In the genomic region with DNA sequence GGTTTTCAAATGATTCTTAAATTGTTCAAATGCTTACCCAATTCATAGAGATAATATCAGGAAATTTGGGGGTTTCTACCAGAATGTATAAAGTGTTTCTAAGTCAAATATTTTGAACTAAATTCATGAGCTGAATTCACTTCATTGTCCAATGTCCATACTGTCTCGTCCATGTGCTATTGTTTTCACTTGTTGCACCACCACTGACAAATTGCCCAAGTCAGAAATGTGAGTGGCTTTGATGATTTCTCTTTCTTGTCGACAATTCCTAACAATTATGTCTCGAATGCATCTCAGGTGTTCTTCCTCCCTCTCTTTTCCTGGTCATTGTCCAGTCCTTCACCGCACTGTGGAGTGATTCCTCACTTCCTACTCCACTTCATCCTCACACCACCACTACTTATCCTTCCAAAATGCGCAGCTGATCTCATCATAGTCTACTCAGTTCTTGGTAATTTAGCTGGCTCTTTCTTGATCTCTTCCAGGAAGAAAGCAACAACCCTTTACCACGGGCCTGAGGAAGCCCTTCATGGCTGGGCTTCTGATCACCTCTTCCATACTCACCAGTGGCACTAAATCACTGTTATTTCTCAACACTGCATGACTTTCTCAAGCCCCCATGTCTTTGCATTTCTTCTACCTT, we compare ENCODE assay signal across 24 cellular contexts.
DNase-seq lines count a peak whose midpoint lies in the region; ATAC-seq, FAIRE-seq and TF ChIP-seq lines count a peak whose summit lies in the region.
"Had no signal": no experiment of that assay in that cellular context is flagged by ENCODE, and none has a peak within 500 bp of the region (broad histone marks: within the 10 kb centered on the region; RNA-seq: fewer than 3 reads in every experiment).

No MANE protein-coding gene starts in this region.

- peak overlapping the region; percentile 61 for H2AFZ ChIP-seq in K562 (ENCODE audit: low read depth, low read length)
- H2AFZ ChIP-seq: GM23248 had no signal

- H3K4me3 Mint-ChIP-seq in Calu3 (ENCODE audit: low read depth, unreplicated experiment) (no peak overlapping the region), progenitor cell of endocrine pancreas (ENCODE audit: low read depth) (no peak overlapping the region)
- H3K4me3 Mint-ChIP-seq: B cell; CD4-positive, CD25-positive, alpha-beta regulatory T cell; CD8-positive, alpha-beta T cell had no signal

- H3K27me3 Mint-ChIP-seq in Calu3 (ENCODE audit: unreplicated experiment) (no peaks in the 10 kb centered on the region), progenitor cell of endocrine pancreas (no peaks in the 10 kb centered on the region)
- H3K27me3 Mint-ChIP-seq: CD4-positive, CD25-positive, alpha-beta regulatory T cell had no signal

- in situ Hi-C loops in K562 (cut with MboI): no loop called here

- H3K27ac ChIP-seq in A549 (peak overlapping the region; percentile 79 to 90; a peak in 5 of 6 replicates), K562 (ENCODE audit: extremely low read depth, low read depth, low read length) (no peak overlapping the region)
- H3K27ac ChIP-seq: BLaER1, C4-2B, GM23248 had no signal

- CTCF ChIA-PET in A549 (lab: Yijun Ruan, JAX): interaction anchor here (0.9 to 1.1 kb wide), 2 partner anchors 8 to 164 kb away, joined by 3 to 4 read pairs; no protein-coding TSS in a partner anchor
- CTCF ChIA-PET in Calu3 (lab: Charles Lee): no interaction called here
- CTCF ChIA-PET in K562 (lab: Yijun Ruan, JAX; ENCODE audit: low intra/inter-chr PET ratio): no interaction called here

- H3K36me3 Mint-ChIP-seq in Calu3 (ENCODE audit: insufficient read depth, unreplicated experiment) (no peaks in the 10 kb centered on the region), progenitor cell of endocrine pancreas (ENCODE audit: insufficient read depth) (peaks cover 1% of the 10 kb centered on the region)
- H3K36me3 Mint-ChIP-seq: CD4-positive, CD25-positive, alpha-beta regulatory T cell; CD8-positive, alpha-beta T cell had no signal

- TF ChIP-seq EP300 in A549 (IDR thresholded peaks at IDR 0.05) (no peak), K562 (IDR thresholded peaks at IDR 0.05; ENCODE audit: low read length) (no peak)

- TF ChIP-seq POLR2A in A549 (IDR thresholded peaks at IDR 0.05; ENCODE audit: low read length): no peak
- TF ChIP-seq POLR2A in K562 (conservative IDR thresholded peaks at IDR 0.05): no peak

- ATAC-seq in A549 (no peak), K562 (peak; percentile 33; the same call in 2 of the 3 replicates)
- ATAC-seq: CD8-positive, alpha-beta T cell; GM12878 had no signal

- BruUV-seq in Calu3 (replicated peaks; lab: Mats Ljungman, UMichigan): no TSS peak
- no TSS peak for BruUV-seq in K562 (replicated peaks; lab: Mats Ljungman, UMichigan)

- no peak overlapping the region for H3K9ac ChIP-seq in K562 (ENCODE audit: insufficient read depth in 1 of 2, low read depth in 2 of 2, low read length in 2 of 2)
- H3K9ac ChIP-seq: BLaER1, GM23248 had no signal

- H3K27ac Mint-ChIP-seq in Calu3 (ENCODE audit: unreplicated experiment) (peak overlapping the region; percentile 9), progenitor cell of endocrine pancreas (peak overlapping the region; percentile 17)
- H3K27ac Mint-ChIP-seq: B cell; CD4-positive, CD25-positive, alpha-beta regulatory T cell; CD8-positive, alpha-beta T cell had no signal

- H3K27me3 ChIP-seq in K562 (ENCODE audit: control insufficient read depth in 2 of 2, insufficient read depth in 2 of 2, low read length in 2 of 2): no peaks in the 10 kb centered on the region
- H3K27me3 ChIP-seq: BLaER1 had no signal

- TF ChIP-seq RAD21 in A549 (conservative IDR thresholded peaks at IDR 0.05 in 1 of 2, IDR thresholded peaks at IDR 0.05 in 1 of 2) (no peak), K562 (CRISPR knock-in tag; conservative IDR thresholded peaks at IDR 0.05 in 1 of 2, IDR thresholded peaks at IDR 0.05 in 1 of 2) (no peak)

- FAIRE-seq in A549 (lab: Jason Lieb, UNC) (peak; percentile 28), K562 (lab: Jason Lieb, UNC) (no peak)
- FAIRE-seq: D721Med, GM12878, GM19239, H1 had no signal

- POLR2A ChIA-PET in A549 (lab: Yijun Ruan, JAX) (no interaction called here), K562 (lab: Yijun Ruan, JAX) (no interaction called here)

- DNase-seq in A549 (ENCODE audit: low read depth in 1 of 2, low spot score in 1 of 2) (no peak), Calu3 (no peak), K562 (ENCODE audit: extremely low read depth in 1 of 4, low spot score in 3 of 4) (no peak), progenitor cell of endocrine pancreas (ENCODE audit: low spot score, unreplicated experiment) (no peak), NCI-H524 treated with DMSO at 0.1 percent for 48 hours (lab: John Stamatoyannopoulos, UW) (no peak), RPMI8226 (no peak)
- no peak for DNase-seq in activated CD8-positive, alpha-beta memory T cell treated with anti-CD3 and anti-CD28 coated beads for 24 hours
- DNase-seq: Caco-2; CD4-positive, CD25-positive, alpha-beta regulatory T cell; CD8-positive, alpha-beta T cell; DMS 273 treated with DMSO at 0.1 percent for 48 hours; DMS79; EL; GDM1; GM23248; H7; HCEC 1CT had no signal

- H3K4me2 ChIP-seq in A549: no peak overlapping the region
- no peak overlapping the region; the same call in 1 of the 2 replicates for H3K4me2 ChIP-seq in K562 (ENCODE audit: insufficient read depth, low read length)
- H3K4me2 ChIP-seq: BLaER1 had no signal

- H3K79me2 ChIP-seq in K562 (ENCODE audit: control insufficient read depth, insufficient read depth, low read length): no peaks in the 10 kb centered on the region

- 95% methylated on average over 6 of the region's 6 CpGs for WGBS in A549 (ENCODE audit: missing lambda C conversion rate)
- 31% methylated on average over 5 of the region's 6 CpGs for WGBS in K562 (ENCODE audit: insufficient coverage, low coverage, missing lambda C conversion rate)

- intact Hi-C loops in Calu3 (cut with micrococcal nuclease; ENCODE audit: unreplicated experiment): no loop called here
- intact Hi-C loops in K562 (cut with micrococcal nuclease): no loop called here

- H3K4me3 ChIP-seq in A549: no peak overlapping the region
- no peak overlapping the region for H3K4me3 ChIP-seq in K562
- H3K4me3 ChIP-seq: BLaER1, GM12878, GM23248 had no signal

- H3K9me3 ChIP-seq in A549: peaks cover 12% of the 10 kb centered on the region; the same call in 2 of the 3 replicates
- no peaks in the 10 kb centered on the region for H3K9me3 ChIP-seq in K562 (replicated peaks; ENCODE audit: control insufficient read depth, insufficient read depth, low read depth, low read length)
- H3K9me3 ChIP-seq: BLaER1, Caco-2 had no signal

- H3K4me1 ChIP-seq in A549 (peaks cover 44% of the 10 kb centered on the region), K562 (replicated peaks in 1 of 2; ENCODE audit: control insufficient read depth in 2 of 2, insufficient read depth in 2 of 2, low read length in 2 of 2) (peaks cover 5 to 18% of the 10 kb centered on the region in 2 experiments; a peak in 3 of 5 replicates)
- H3K4me1 ChIP-seq: BLaER1 had no signal

- no peak for TF ChIP-seq CTCF in A549 (IDR thresholded peaks at IDR 0.05)
- no peak for TF ChIP-seq CTCF in Calu3 (IDR thresholded peaks at IDR 0.05; ENCODE audit: unreplicated experiment)
- TF ChIP-seq CTCF in K562 (IDR thresholded peaks at IDR 0.05 in 2 of 3, conservative IDR thresholded peaks at IDR 0.05 in 1 of 3; ENCODE audit: insufficient read depth in 2 of 3, low read depth in 1 of 3, low read length in 3 of 3): no peak
- TF ChIP-seq CTCF in progenitor cell of endocrine pancreas (IDR thresholded peaks at IDR 0.05; ENCODE audit: unreplicated experiment): no peak

- peaks cover 8% of the 10 kb centered on the region for H3K4me1 Mint-ChIP-seq in Calu3 (ENCODE audit: low read depth, unreplicated experiment)
- peaks cover 36% of the 10 kb centered on the region for H3K4me1 Mint-ChIP-seq in progenitor cell of endocrine pancreas (ENCODE audit: low read depth)
- H3K4me1 Mint-ChIP-seq: B cell; CD4-positive, CD25-positive, alpha-beta regulatory T cell had no signal

- no peaks in the 10 kb centered on the region for H3K36me3 ChIP-seq in K562 (ENCODE audit: control insufficient read depth, insufficient read depth, low read length)
- H3K36me3 ChIP-seq: BLaER1 had no signal

- H4K20me1 ChIP-seq in K562 (replicated peaks; ENCODE audit: control insufficient read depth, insufficient read depth, low read length): no peaks in the 10 kb centered on the region
- H4K20me1 ChIP-seq: BLaER1 had no signal

- H3K9me1 ChIP-seq in K562 (ENCODE audit: control insufficient read depth, insufficient read depth, low read length): no peaks in the 10 kb centered on the region

- H3K9me3 Mint-ChIP-seq in Calu3 (ENCODE audit: low read depth, unreplicated experiment) (no peaks in the 10 kb centered on the region), progenitor cell of endocrine pancreas (ENCODE audit: low read depth) (peaks cover 3% of the 10 kb centered on the region)

TF ChIP-seq in A549, 52 proteins besides CTCF, POLR2A, EP300 and RAD21:
- TF ChIP-seq JUNB (IDR thresholded peaks at IDR 0.05): no peak
- no peak for TF ChIP-seq ZFP36 (IDR thresholded peaks at IDR 0.05; ENCODE audit: borderline replicate concordance, partially characterized antibody)
- TF ChIP-seq, protein P1, sequence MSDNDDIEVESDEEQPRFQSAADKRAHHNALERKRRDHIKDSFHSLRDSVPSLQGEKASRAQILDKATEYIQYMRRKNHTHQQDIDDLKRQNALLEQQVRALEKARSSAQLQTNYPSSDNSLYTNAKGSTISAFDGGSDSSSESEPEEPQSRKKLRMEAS (IDR thresholded peaks at IDR 0.05): no peak
- TF ChIP-seq TP53 (CRISPR knock-in tag; IDR thresholded peaks at IDR 0.05): no peak
- no peak for TF ChIP-seq EHF (CRISPR knock-in tag; IDR thresholded peaks at IDR 0.05)
- TF ChIP-seq ZSCAN20 (CRISPR knock-in tag; IDR thresholded peaks at IDR 0.05): no peak
TF ChIP-seq in A549: peak in this region for 0.

TF ChIP-seq in K562, 482 proteins besides CTCF, POLR2A, EP300 and RAD21 (continues in another document):
- TF ChIP-seq, protein P2, sequence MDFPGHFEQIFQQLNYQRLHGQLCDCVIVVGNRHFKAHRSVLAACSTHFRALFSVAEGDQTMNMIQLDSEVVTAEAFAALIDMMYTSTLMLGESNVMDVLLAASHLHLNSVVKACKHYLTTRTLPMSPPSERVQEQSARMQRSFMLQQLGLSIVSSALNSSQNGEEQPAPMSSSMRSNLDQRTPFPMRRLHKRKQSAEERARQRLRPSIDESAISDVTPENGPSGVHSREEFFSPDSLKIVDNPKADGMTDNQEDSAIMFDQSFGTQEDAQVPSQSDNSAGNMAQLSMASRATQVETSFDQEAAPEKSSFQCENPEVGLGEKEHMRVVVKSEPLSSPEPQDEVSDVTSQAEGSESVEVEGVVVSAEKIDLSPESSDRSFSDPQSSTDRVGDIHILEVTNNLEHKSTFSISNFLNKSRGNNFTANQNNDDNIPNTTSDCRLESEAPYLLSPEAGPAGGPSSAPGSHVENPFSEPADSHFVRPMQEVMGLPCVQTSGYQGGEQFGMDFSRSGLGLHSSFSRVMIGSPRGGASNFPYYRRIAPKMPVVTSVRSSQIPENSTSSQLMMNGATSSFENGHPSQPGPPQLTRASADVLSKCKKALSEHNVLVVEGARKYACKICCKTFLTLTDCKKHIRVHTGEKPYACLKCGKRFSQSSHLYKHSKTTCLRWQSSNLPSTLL (IDR thresholded peaks at IDR 0.05): peak; percentile 89
- no peak for TF ChIP-seq GABPA (tag; conservative IDR thresholded peaks at IDR 0.05; ENCODE audit: low read depth)
- no peak for TF ChIP-seq SAFB2 (IDR thresholded peaks at IDR 0.05; ENCODE audit: borderline replicate concordance, low read depth, low read length, severe bottlenecking)
